ENCODE assay signal across 8 cellular contexts in the genomic region with DNA sequence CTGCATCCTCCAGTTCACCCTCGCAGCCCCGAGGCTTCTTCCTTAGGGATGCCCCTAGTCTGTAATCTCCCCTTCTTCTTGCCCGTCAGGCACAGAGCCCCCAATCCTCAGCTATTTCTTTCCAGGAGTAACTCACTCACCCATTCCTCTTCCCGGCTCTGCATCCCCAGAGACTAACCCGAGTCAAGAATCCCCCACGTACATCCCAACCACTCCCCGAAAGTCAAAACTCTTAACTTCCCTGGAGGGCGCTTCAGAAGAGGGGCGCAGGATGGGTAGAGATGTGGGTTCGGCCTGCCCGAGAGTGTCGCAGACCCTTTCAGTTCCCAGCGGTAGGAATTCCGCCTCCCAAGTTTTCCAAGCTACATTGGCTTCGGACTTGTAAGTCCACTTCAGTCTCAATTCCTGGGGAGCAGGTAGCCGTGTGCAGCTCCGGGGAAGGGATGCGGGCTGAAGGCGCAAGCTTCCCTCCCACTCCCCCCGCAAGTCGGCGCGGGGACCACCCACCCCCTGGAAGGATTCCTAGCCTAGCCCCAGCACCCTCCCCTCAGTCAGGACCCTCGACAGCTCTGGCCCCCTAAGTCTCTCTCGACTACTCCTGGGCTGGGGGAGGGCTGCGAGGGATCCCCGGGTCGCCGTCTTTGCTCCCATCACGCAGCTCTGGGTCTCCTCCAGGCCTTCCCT. TPM values are rescaled to one million over a fixed set of nuclear protein-coding genes. Genes with fewer than 3 reads are reported as not detected.
A peak's percentile ranks its signal among the peaks of the same experiment; 100 is the strongest.
DNase-seq lines count a peak whose midpoint lies in the region; TF ChIP-seq lines count a peak whose summit lies in the region.

No MANE protein-coding gene starts in this region.

- peak overlapping the region; percentile 96 for H3K4me2 ChIP-seq in KMS-11

- peaks cover 61% of the 10 kb centered on the region for H3K4me1 Mint-ChIP-seq in mesothelial cell of epicardium

- peak overlapping the region; percentile 92 for H2AFZ ChIP-seq in KMS-11 (ENCODE audit: low read depth)

- no peaks in the 10 kb centered on the region for H3K79me2 ChIP-seq in KMS-11 (ENCODE audit: insufficient read depth, low read depth)

- peak; percentile 69 for TF ChIP-seq CTCF in C4-2B (conservative IDR thresholded peaks at IDR 0.05)
- peak; percentile 47 for TF ChIP-seq CTCF in KMS-11 (conservative IDR thresholded peaks at IDR 0.05; ENCODE audit: low read depth, low read length)
- TF ChIP-seq CTCF in choroid plexus epithelial cell (conservative IDR thresholded peaks at IDR 0.05; ENCODE audit: low read depth, low read length), result no peak
- peak; percentile 22 for TF ChIP-seq CTCF in mesothelial cell of epicardium (IDR thresholded peaks at IDR 0.05; ENCODE audit: unreplicated experiment)

- DNase-seq in choroid plexus epithelial cell (ENCODE audit: low read depth) (peak; percentile 56), mesothelial cell of epicardium (ENCODE audit: low spot score in 2 of 2, unreplicated experiment in 2 of 2) (peak in 1 of 2 experiments; percentile 47), erythroblast (lab: John Stamatoyannopoulos, UW) (no peak), NCI-H2196 treated with DMSO at 0.1 percent for 48 hours (lab: John Stamatoyannopoulos, UW; ENCODE audit: unreplicated experiment) (no peak), KBM-7 (no peak), occipital lobe (lab: John Stamatoyannopoulos, UW) (no peak)

- H3K4me3 ChIP-seq in KMS-11 (IDR thresholded peaks at IDR 0.05; ENCODE audit: insufficient read depth, low read depth, low read length) (no peak overlapping the region), choroid plexus epithelial cell (ENCODE audit: low read depth, low read length) (peak overlapping the region; percentile 74)

- no peak for TF ChIP-seq POLR2A in erythroblast (IDR thresholded peaks at IDR 0.05; ENCODE audit: low read length)

- peak overlapping the region; percentile 39 for H3K27ac Mint-ChIP-seq in mesothelial cell of epicardium

- H4K20me1 ChIP-seq in KMS-11 (ENCODE audit: insufficient read depth), result no peaks in the 10 kb centered on the region

- no peaks in the 10 kb centered on the region for H3K36me3 Mint-ChIP-seq in mesothelial cell of epicardium

- H3K4me1 ChIP-seq in KMS-11 (ENCODE audit: low read depth, poor library complexity, severe bottlenecking), result peaks cover 7% of the 10 kb centered on the region

- H3K4me3 Mint-ChIP-seq in mesothelial cell of epicardium, result peak overlapping the region; percentile 84

- in situ Hi-C loops in KBM-7 (cut with MboI; ENCODE audit: low pct_unique_long_range_greater_than_20kb, low sequenced_read_pairs), result no loop called here

- H3K9me3 Mint-ChIP-seq in mesothelial cell of epicardium, result no peaks in the 10 kb centered on the region

- H3K27me3 ChIP-seq in KMS-11 (ENCODE audit: insufficient read depth, low read depth), result no peaks in the 10 kb centered on the region

- H3K36me3 ChIP-seq in KMS-11 (ENCODE audit: insufficient read depth), result no peaks in the 10 kb centered on the region

- no peak overlapping the region for H3K9ac ChIP-seq in KMS-11

- peaks cover 13% of the 10 kb centered on the region for H3K27me3 Mint-ChIP-seq in mesothelial cell of epicardium (ENCODE audit: low read depth)

- no peak overlapping the region for H3K27ac ChIP-seq in C4-2B
- no peak overlapping the region for H3K27ac ChIP-seq in KMS-11

RNA-seq across cellular contexts. Expression of gene BDNF, which starts 0.9 kb away (rescaled TPM):
- total RNA-seq in mesothelial cell of epicardium, result 7.1 to 8.5 TPM (median 7.9 TPM) in 3 replicates
- 0.78 TPM for total RNA-seq in occipital lobe
